In the genomic region with DNA sequence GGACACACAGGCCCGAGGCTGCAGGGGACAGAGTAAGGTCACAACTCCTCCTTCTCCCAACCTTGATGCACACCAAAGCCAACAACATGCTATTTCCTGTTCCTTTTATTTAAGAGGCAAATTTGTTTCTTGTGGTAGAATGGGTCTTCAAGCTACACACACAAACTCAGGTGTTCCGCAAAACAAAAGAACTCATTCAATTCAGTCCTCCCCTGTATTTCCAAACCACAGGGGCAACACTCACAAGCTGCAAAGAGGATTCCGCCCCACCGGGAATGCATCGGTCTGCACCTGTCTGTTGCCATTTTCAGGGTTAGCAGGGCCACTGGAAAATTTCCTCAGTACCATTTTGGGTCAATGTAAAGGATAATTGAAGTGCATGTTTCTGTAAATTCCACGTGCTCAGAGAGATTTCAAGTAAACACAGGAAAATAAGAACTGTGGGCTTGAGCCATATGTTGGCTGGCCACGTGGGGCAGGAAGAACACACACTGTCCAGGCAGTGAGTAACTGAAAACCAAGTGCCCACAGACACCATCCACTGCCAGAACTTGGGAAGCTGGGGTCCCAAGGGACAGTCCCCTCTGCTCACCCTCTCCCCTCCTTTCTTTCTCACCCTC, we compare ENCODE assay signal across 23 cellular contexts.
"Had no signal": no experiment of that assay in that cellular context is flagged by ENCODE, and none has a peak within 500 bp of the region (broad histone marks: within the 10 kb centered on the region; RNA-seq: fewer than 3 reads in every experiment).

No MANE protein-coding gene starts in this region.

- H3K4me1 Mint-ChIP-seq: brain had no signal

- ATAC-seq: activated naive CD4-positive, alpha-beta T cell treated with anti-CD3 and anti-CD28 coated beads, Interleukin-2, amount 50 U/mL, for 72 hours; effector memory CD8-positive, alpha-beta T cell; esophagus mucosa; left ventricle myocardium superior; natural killer cell; psoas muscle; stimulated activated memory B cell treated with anti-CD40 and anti-IgM and Interleukin-4, amounts not matched to agents 10 μg/mL and 1 μg/mL and 100 μg/mL, for 72 hours had no signal

- H3K4me3 ChIP-seq: dorsolateral prefrontal cortex, hepatocyte, psoas muscle, right atrium auricular region, vagina had no signal

- H3K27me3 ChIP-seq: right atrium auricular region, vagina had no signal

- DNase-seq: activated CD4-positive, alpha-beta T cell treated with anti-CD3 and anti-CD28 coated beads for 1 hour; activated gamma-delta T cell treated with Interleukin-2 at 50 U/mL for 16 hours; activated T-cell treated with anti-CD3 and anti-CD28 coated beads, Interleukin-2, amount 50 U/mL, for 1 hour; aorta; caudate nucleus; dorsolateral prefrontal cortex; effector memory CD8-positive, alpha-beta T cell; glutamatergic neuron; left ventricle myocardium superior; mammary epithelial cell; midbrain; natural killer cell; psoas muscle; stimulated activated CD4-positive, alpha-beta T cell treated with anti-CD3 and anti-CD28 coated beads, Interleukin-1b, Interleukin-23, amount 100 ng/mL, for 48 hours; WERI-Rb-1 had no signal

- H3K4me3 Mint-ChIP-seq: brain; effector memory CD8-positive, alpha-beta T cell; natural killer cell; stimulated activated memory B cell treated with anti-CD40 and anti-IgM and Interleukin-4, amounts not matched to agents 10 μg/mL and 1 μg/mL and 100 μg/mL, for 72 hours; type B pancreatic cell had no signal

- H3K9me3 Mint-ChIP-seq: natural killer cell, type B pancreatic cell had no signal

- H3K27ac Mint-ChIP-seq: activated naive CD4-positive, alpha-beta T cell treated with anti-CD3 and anti-CD28 coated beads, Interleukin-2, amount 50 U/mL, for 72 hours; brain; effector memory CD8-positive, alpha-beta T cell; natural killer cell; stimulated activated memory B cell treated with anti-CD40 and anti-IgM and Interleukin-4, amounts not matched to agents 10 μg/mL and 1 μg/mL and 100 μg/mL, for 72 hours; type B pancreatic cell had no signal

- H3K4me2 ChIP-seq: hepatocyte had no signal

- H3K36me3 ChIP-seq: right atrium auricular region, vagina, WERI-Rb-1 had no signal

- H3K79me2 ChIP-seq: hepatocyte had no signal

- H3K9me3 ChIP-seq: psoas muscle, right atrium auricular region, vagina had no signal

- H3K27ac ChIP-seq: dorsolateral prefrontal cortex, psoas muscle, right atrium auricular region, vagina, WERI-Rb-1 had no signal

- H3K36me3 Mint-ChIP-seq: brain; natural killer cell; stimulated activated memory B cell treated with anti-CD40 and anti-IgM and Interleukin-4, amounts not matched to agents 10 μg/mL and 1 μg/mL and 100 μg/mL, for 72 hours; type B pancreatic cell had no signal

- H2AFZ ChIP-seq: hepatocyte had no signal

- H3K4me1 ChIP-seq: psoas muscle, right atrium auricular region had no signal

- H3K27me3 Mint-ChIP-seq: stimulated activated memory B cell treated with anti-CD40 and anti-IgM and Interleukin-4, amounts not matched to agents 10 μg/mL and 1 μg/mL and 100 μg/mL, for 72 hours had no signal
